ENCODE assay signal across 8 cellular contexts in the genomic region with DNA sequence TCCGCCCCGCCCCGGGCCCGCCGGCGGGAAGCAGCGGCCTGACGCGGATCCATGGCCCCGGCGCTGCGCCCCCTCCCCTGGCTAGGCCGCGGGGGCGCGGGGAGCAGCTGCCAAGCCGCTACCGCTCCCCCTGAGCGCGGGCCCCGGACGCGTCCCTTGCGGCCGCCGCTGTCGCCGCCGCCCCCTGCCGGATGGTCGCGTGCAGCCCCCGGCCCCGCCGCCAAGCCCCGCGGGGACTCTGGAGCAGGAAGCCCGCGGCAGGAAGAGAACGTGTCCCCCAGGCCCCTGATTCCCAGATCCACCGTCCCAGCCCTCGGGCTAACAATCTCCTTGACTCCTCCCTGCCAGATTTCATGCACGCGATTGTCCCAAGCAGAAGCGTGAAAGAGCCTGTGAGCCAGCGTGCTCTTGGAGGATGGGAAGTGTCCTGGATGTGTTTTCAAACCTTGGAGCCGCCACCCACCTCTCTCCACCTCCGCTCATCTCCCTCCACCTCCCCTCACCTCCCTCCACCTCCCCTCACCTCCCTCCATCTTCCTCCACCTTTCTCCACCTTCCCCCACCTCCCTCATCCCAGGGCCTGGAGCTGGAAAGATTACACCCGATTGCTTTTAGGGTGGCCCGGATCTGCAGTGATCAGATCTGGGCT. TPM values are rescaled to one million over a fixed set of nuclear protein-coding genes. Genes with fewer than 3 reads are reported as not detected.
DNase-seq lines count a peak whose midpoint lies in the region; ATAC-seq, FAIRE-seq and TF ChIP-seq lines count a peak whose summit lies in the region.

No MANE protein-coding gene starts in this region.

- no peaks in the 10 kb centered on the region for H3K36me3 Mint-ChIP-seq in CD8-positive, alpha-beta T cell
- H3K36me3 Mint-ChIP-seq in immature natural killer cell: peaks cover 0 to 3% (median 0%) of the 10 kb centered on the region in 3 donors

- TF ChIP-seq CTCF in CD8-positive, alpha-beta T cell (IDR thresholded peaks at IDR 0.05): peak; percentile 63
- TF ChIP-seq CTCF in WERI-Rb-1 (IDR thresholded peaks at IDR 0.05; ENCODE audit: low read depth, low read length): peak; percentile 34; the same call in 1 of the 2 replicates
- peak; percentile 24 for TF ChIP-seq CTCF in bronchial epithelial cell (IDR thresholded peaks at IDR 0.05; ENCODE audit: insufficient read depth, low read length, severe bottlenecking)

- FAIRE-seq in bronchial epithelial cell (lab: Jason Lieb, UNC): no peak

- intact Hi-C loops in CD8-positive, alpha-beta T cell (cut with DNase I, micrococcal nuclease): loop anchor here (1.0 to 5.0 kb wide), 7 partner anchors 64 to 310 kb away; partner anchors contain the start of genes ENKUR (in 1 of the 2) and THNSL1 (in 1 of the 2)

- DNase-seq in CD8-positive, alpha-beta T cell: peak; percentile 25 to 84 (median 59)
- DNase-seq in WERI-Rb-1: peak; percentile 47
- DNase-seq in bronchial epithelial cell (ENCODE audit: low read depth): no peak
- peak; percentile 58 to 64 (median 59) for DNase-seq in immature natural killer cell
- peak; percentile 13 to 15 for DNase-seq in stimulated activated CD4-positive, alpha-beta T cell treated with anti-CD3 and anti-CD28 coated beads, Interleukin-12 subunit alpha, Interleukin-12 subunit beta, amount 100 ng/mL, for 24 hours (ENCODE audit: low read depth in 2 of 2)
- DNase-seq in SKM-1 treated with dmso at 0.1 percent for 144 hours (lab: John Stamatoyannopoulos, UW; ENCODE audit: unreplicated experiment): no peak

- H3K9me3 ChIP-seq in CD8-positive, alpha-beta T cell (ENCODE audit: low read length): no peaks in the 10 kb centered on the region
- H3K9me3 ChIP-seq in HUES48 (ENCODE audit: control insufficient read depth, insufficient read depth, low read length) (no peaks in the 10 kb centered on the region), WERI-Rb-1 (ENCODE audit: severe bottlenecking) (no peaks in the 10 kb centered on the region)

- no peaks in the 10 kb centered on the region for H3K36me3 ChIP-seq in CD8-positive, alpha-beta T cell (ENCODE audit: insufficient read depth, low read length)
- H3K36me3 ChIP-seq in HUES48 (ENCODE audit: control insufficient read depth, insufficient read depth, low read length) (no peaks in the 10 kb centered on the region), WERI-Rb-1 (no peaks in the 10 kb centered on the region), bronchial epithelial cell (ENCODE audit: control insufficient read depth, insufficient read depth, low read length) (no peaks in the 10 kb centered on the region)

- H3K4me1 Mint-ChIP-seq in CD8-positive, alpha-beta T cell (ENCODE audit: low read depth): peaks cover 18% of the 10 kb centered on the region
- peaks cover 11 to 16% of the 10 kb centered on the region in 2 donors for H3K4me1 Mint-ChIP-seq in immature natural killer cell

- POLR2A ChIA-PET in CD8-positive, alpha-beta T cell (lab: Charles Lee): interaction anchor here (1.2 to 4.2 kb wide), 3 partner anchors 70 to 228 kb away, joined by 3 to 20 read pairs (median 6); partner anchors contain the start of gene ARHGAP21

- peak overlapping the region; percentile 84 for H3K27ac Mint-ChIP-seq in CD8-positive, alpha-beta T cell
- H3K27ac Mint-ChIP-seq in immature natural killer cell: peak overlapping the region in 4 of 6 donors; percentile 38 to 81 (median 68)

- H3K4me1 ChIP-seq in CD8-positive, alpha-beta T cell (ENCODE audit: insufficient read depth, low read length): peaks cover 15% of the 10 kb centered on the region
- peaks cover 26% of the 10 kb centered on the region for H3K4me1 ChIP-seq in HUES48 (ENCODE audit: control insufficient read depth, insufficient read depth, low read length)

- no peaks in the 10 kb centered on the region for H3K27me3 Mint-ChIP-seq in CD8-positive, alpha-beta T cell (ENCODE audit: low read depth)
- peaks cover 0 to 5% (median 1%) of the 10 kb centered on the region in 3 donors for H3K27me3 Mint-ChIP-seq in immature natural killer cell (ENCODE audit: low read depth in 3 of 3)

- peak overlapping the region; percentile 70 for H3K9ac ChIP-seq in HUES48 (ENCODE audit: low read depth, low read length)

- H3K4me3 ChIP-seq in CD8-positive, alpha-beta T cell (ENCODE audit: low read depth, low read length): peak overlapping the region; percentile 63
- H3K4me3 ChIP-seq in HUES48 (ENCODE audit: low read depth, low read length) (peak overlapping the region; percentile 60), WERI-Rb-1 (ENCODE audit: low read depth, low read length) (peak overlapping the region; percentile 50), bronchial epithelial cell (ENCODE audit: low read depth, low read length) (peak overlapping the region; percentile 59)

- H3K27ac ChIP-seq in CD8-positive, alpha-beta T cell (ENCODE audit: low read depth, low read length): peak overlapping the region; percentile 35
- H3K27ac ChIP-seq in HUES48 (ENCODE audit: low read depth, low read length): peak overlapping the region; percentile 96
- H3K27ac ChIP-seq in WERI-Rb-1: peak overlapping the region; percentile 90

- peak; percentile 82 for ATAC-seq in CD8-positive, alpha-beta T cell
- peak; percentile 67 for ATAC-seq in GM19395 (IDR thresholded peaks at IDR 0.05; ENCODE audit: unreplicated experiment)

- no peaks in the 10 kb centered on the region for H3K9me3 Mint-ChIP-seq in CD8-positive, alpha-beta T cell
- H3K9me3 Mint-ChIP-seq in immature natural killer cell: no peaks in the 10 kb centered on the region

- H3K4me3 Mint-ChIP-seq in CD8-positive, alpha-beta T cell: peak overlapping the region; percentile 82
- H3K4me3 Mint-ChIP-seq in immature natural killer cell: peak overlapping the region; percentile 80 to 87 (median 86)

- no peaks in the 10 kb centered on the region for H3K27me3 ChIP-seq in CD8-positive, alpha-beta T cell (ENCODE audit: insufficient read depth, low read length)
- no peaks in the 10 kb centered on the region for H3K27me3 ChIP-seq in HUES48 (ENCODE audit: control insufficient read depth, insufficient read depth, low read length)
- no peaks in the 10 kb centered on the region for H3K27me3 ChIP-seq in WERI-Rb-1 (ENCODE audit: insufficient read depth, low read depth, severe bottlenecking)
- no peaks in the 10 kb centered on the region for H3K27me3 ChIP-seq in bronchial epithelial cell (ENCODE audit: control insufficient read depth, insufficient read depth, low read length)

- CTCF ChIA-PET in CD8-positive, alpha-beta T cell (lab: Charles Lee): interaction anchor here (0.7 to 3.2 kb wide), 19 partner anchors 9 to 320 kb away, joined by 3 to 21 read pairs (median 4); partner anchors contain the start of gene ARHGAP21

RNA-seq across cellular contexts. Expression of gene PRTFDC1, which starts 0.4 kb away (rescaled TPM):
- total RNA-seq in CD8-positive, alpha-beta T cell: 1 to 10 TPM in 1 of 2 experiments, under 1 TPM in 1; 0.39 to 1.4 TPM
- total RNA-seq in bronchial epithelial cell: 2.4 and 5.5 TPM in 2 replicates
- polyA plus RNA-seq in immature natural killer cell: 1 to 10 TPM in 1 of 3 donors, under 1 TPM in 1, not detected in 1; 0.40 to 1.3 TPM

Comparison
In these comparisons a context has a peak if more than half of its experiments do, and no peak if none do; other contexts are left out.
1. DNase-seq: peak in CD8-positive, alpha-beta T cell (7 of 7), WERI-Rb-1 (single experiment), immature natural killer cell (3 of 3) and stimulated activated CD4-positive, alpha-beta T cell treated with anti-CD3 and anti-CD28 coated beads, Interleukin-12 subunit alpha, Interleukin-12 subunit beta, amount 100 ng/mL, for 24 hours (2 of 2); none in bronchial epithelial cell (single experiment) and SKM-1 treated with dmso at 0.1 percent for 144 hours (single experiment).
2. H3K27ac ChIP-seq: peak in every context shown above with its lines; median percentile 96 in HUES48; 90 in WERI-Rb-1; 35 in CD8-positive, alpha-beta T cell.
3. Peak in every context shown above with its lines, with median percentiles within 50 percentile points of each other: H3K4me3 ChIP-seq and CTCF ChIP-seq.